1 cellular context compared by ENCODE assay signal in the genomic region with DNA sequence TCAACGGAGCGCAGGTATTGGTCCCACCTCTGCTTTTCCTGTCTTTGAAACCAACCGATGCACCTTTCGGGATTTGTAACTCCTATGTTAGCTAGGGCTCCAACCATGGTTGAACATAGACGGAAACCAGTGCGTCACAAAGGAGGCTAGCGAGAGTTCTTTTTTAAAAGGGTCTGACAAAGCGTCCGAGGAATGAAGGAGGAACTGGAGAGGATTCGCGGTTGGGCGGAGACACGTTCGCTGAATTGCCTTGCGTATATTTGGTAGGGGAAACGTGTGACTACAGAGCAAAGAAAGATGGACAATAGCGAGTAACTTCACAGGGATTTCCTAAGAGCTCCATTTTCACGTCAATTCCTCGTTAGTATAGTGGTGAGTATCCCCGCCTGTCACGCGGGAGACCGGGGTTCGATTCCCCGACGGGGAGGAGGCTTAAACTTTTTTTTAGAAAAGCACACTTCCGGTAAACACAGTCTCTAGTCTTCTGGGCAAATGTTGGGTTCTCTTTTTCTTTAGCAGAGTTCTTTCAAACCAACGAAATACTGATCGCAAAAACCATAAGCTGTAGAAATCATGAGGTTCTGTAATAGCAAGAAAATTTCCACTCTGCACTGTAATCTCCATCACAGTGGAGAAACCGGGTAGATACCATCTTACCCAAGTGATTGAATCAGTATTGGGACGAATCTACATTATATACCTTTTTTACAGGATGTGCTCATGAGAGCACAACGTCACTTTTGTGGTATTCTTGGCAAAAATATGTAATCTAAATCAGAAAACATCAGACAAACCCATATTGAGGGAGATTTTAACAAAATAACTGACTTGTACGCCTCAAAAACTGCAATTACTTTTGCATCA.
TF ChIP-seq lines count a peak whose summit lies in the region.

No MANE protein-coding gene starts in this region.

TF ChIP-seq in K562, 482 proteins besides CTCF, POLR2A, EP300 and RAD21 (continued from another document):
- TF ChIP-seq BCL6 (CRISPR knock-in tag; IDR thresholded peaks at IDR 0.05) (no peak), POLR2B (IDR thresholded peaks at IDR 0.05; ENCODE audit: low read depth, partially characterized antibody) (peak; percentile 29), TCF7 (IDR thresholded peaks at IDR 0.05; ENCODE audit: borderline replicate concordance) (no peak)
- TF ChIP-seq, protein P1, sequence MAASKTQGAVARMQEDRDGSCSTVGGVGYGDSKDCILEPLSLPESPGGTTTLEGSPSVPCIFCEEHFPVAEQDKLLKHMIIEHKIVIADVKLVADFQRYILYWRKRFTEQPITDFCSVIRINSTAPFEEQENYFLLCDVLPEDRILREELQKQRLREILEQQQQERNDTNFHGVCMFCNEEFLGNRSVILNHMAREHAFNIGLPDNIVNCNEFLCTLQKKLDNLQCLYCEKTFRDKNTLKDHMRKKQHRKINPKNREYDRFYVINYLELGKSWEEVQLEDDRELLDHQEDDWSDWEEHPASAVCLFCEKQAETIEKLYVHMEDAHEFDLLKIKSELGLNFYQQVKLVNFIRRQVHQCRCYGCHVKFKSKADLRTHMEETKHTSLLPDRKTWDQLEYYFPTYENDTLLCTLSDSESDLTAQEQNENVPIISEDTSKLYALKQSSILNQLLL (CRISPR knock-in tag; IDR thresholded peaks at IDR 0.05; ENCODE audit: borderline replicate concordance), result no peak
- TF ChIP-seq, protein P2, sequence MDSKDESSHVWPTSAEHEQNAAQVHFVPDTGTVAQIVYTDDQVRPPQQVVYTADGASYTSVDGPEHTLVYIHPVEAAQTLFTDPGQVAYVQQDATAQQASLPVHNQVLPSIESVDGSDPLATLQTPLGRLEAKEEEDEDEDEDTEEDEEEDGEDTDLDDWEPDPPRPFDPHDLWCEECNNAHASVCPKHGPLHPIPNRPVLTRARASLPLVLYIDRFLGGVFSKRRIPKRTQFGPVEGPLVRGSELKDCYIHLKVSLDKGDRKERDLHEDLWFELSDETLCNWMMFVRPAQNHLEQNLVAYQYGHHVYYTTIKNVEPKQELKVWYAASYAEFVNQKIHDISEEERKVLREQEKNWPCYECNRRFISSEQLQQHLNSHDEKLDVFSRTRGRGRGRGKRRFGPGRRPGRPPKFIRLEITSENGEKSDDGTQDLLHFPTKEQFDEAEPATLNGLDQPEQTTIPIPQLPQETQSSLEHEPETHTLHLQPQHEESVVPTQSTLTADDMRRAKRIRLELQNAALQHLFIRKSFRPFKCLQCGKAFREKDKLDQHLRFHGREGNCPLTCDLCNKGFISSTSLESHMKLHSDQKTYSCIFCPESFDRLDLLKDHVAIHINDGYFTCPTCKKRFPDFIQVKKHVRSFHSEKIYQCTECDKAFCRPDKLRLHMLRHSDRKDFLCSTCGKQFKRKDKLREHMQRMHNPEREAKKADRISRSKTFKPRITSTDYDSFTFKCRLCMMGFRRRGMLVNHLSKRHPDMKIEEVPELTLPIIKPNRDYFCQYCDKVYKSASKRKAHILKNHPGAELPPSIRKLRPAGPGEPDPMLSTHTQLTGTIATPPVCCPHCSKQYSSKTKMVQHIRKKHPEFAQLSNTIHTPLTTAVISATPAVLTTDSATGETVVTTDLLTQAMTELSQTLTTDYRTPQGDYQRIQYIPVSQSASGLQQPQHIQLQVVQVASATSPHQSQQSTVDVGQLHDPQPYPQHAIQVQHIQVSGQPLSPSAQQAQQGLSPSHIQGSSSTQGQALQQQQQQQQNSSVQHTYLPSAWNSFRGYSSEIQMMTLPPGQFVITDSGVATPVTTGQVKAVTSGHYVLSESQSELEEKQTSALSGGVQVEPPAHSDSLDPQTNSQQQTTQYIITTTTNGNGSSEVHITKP (IDR thresholded peaks at IDR 0.05; ENCODE audit: partially characterized antibody), result peak; percentile 47
TF ChIP-seq in K562: peak in this region for 128.
